Comparison of ENCODE assay signal across 1 cellular context in genomic region chr22:32653823-32654222, GRCh38.
TF ChIP-seq lines count a peak whose summit lies in the region.

No MANE protein-coding gene starts in this region.

TF ChIP-seq in HepG2, 621 proteins besides CTCF, POLR2A, EP300 and RAD21 (continued from another document and continues in another):
- TF ChIP-seq KIAA2018 (CRISPR knock-in tag; IDR thresholded peaks at IDR 0.05; ENCODE audit: borderline replicate concordance) (no peak), ARID5B (CRISPR knock-in tag; IDR thresholded peaks at IDR 0.05) (peak; percentile 81), CSRNP2 (CRISPR knock-in tag; conservative IDR thresholded peaks at IDR 0.05; ENCODE audit: low read depth) (no peak), ZNF460 (CRISPR knock-in tag; IDR thresholded peaks at IDR 0.05; ENCODE audit: borderline replicate concordance) (no peak), ZNF280B (CRISPR knock-in tag; IDR thresholded peaks at IDR 0.05; ENCODE audit: borderline replicate concordance) (no peak), ZNF672 (CRISPR knock-in tag; IDR thresholded peaks at IDR 0.05) (no peak), ZBTB8A (CRISPR knock-in tag; IDR thresholded peaks at IDR 0.05; ENCODE audit: borderline replicate concordance, low read depth) (no peak), ZBTB3 (CRISPR knock-in tag; IDR thresholded peaks at IDR 0.05; ENCODE audit: borderline replicate concordance, low read depth) (0 out of 2 replicates have a peak, but pooled peaks have one; percentile 61), IKZF5 (CRISPR knock-in tag; IDR thresholded peaks at IDR 0.05) (no peak), ZNF816 (CRISPR knock-in tag; IDR thresholded peaks at IDR 0.05; ENCODE audit: borderline replicate concordance) (no peak), FOSL1 (CRISPR knock-in tag; IDR thresholded peaks at IDR 0.05; ENCODE audit: borderline replicate concordance) (no peak), ZSCAN5A (CRISPR knock-in tag; IDR thresholded peaks at IDR 0.05; ENCODE audit: borderline replicate concordance) (no peak), ZNF292 (CRISPR knock-in tag; IDR thresholded peaks at IDR 0.05; ENCODE audit: borderline replicate concordance, low read depth) (0 out of 2 replicates have a peak, but pooled peaks have one; percentile 24), SOX6 (IDR thresholded peaks at IDR 0.05) (no peak), SOX6 (CRISPR knock-in tag; IDR thresholded peaks at IDR 0.05) (peak; percentile 39; the same call in 1 of the 2 replicates), PAXIP1 (CRISPR knock-in tag; conservative IDR thresholded peaks at IDR 0.05) (peak; percentile 61), ZNF615 (CRISPR knock-in tag; IDR thresholded peaks at IDR 0.05; ENCODE audit: borderline replicate concordance) (no peak), ZNF737 (CRISPR knock-in tag; IDR thresholded peaks at IDR 0.05; ENCODE audit: borderline replicate concordance) (no peak), NAIF1 (CRISPR knock-in tag; IDR thresholded peaks at IDR 0.05; ENCODE audit: borderline replicate concordance) (no peak), ZNF773 (CRISPR knock-in tag; IDR thresholded peaks at IDR 0.05; ENCODE audit: borderline replicate concordance) (no peak), USF2 (IDR thresholded peaks at IDR 0.05; ENCODE audit: low read depth, low read length) (no peak), USF2 (CRISPR knock-in tag; IDR thresholded peaks at IDR 0.05; ENCODE audit: borderline replicate concordance) (peak; percentile 55; the same call in 1 of the 2 replicates), PRPF4 (IDR thresholded peaks at IDR 0.05; ENCODE audit: low read depth, low read length, poor library complexity, severe bottlenecking) (no peak)
